In genomic region chr5:88875609-88876234, GRCh38 we compare ENCODE assay signal across 9 cellular contexts. TPM values are rescaled to one million over a fixed set of nuclear protein-coding genes. Genes with fewer than 3 reads are reported as not detected.
DNase-seq lines count a peak whose midpoint lies in the region; ATAC-seq and TF ChIP-seq lines count a peak whose summit lies in the region.
"Had no signal": no experiment of that assay in that cellular context is flagged by ENCODE, and none has a peak within 500 bp of the region (broad histone marks: within the 10 kb centered on the region; RNA-seq: fewer than 3 reads in every experiment).

No MANE protein-coding gene starts in this region.

- H3K27ac Mint-ChIP-seq in activated T-helper 2 cell treated with anti-CD3 and anti-CD28 coated beads, Interferon-gamma antibody, Interleukin-2, Interleukin-4, amounts not matched to agents 10 μg/mL and 5 μg/mL and 100 μg/mL, durations not matched to agents 14 hours and 24 hours and 36 hours: no peak overlapping the region

- peak; percentile 60 for ATAC-seq in GM21576 (IDR thresholded peaks at IDR 0.05; ENCODE audit: unreplicated experiment)

- H3K27me3 Mint-ChIP-seq in activated T-helper 2 cell treated with anti-CD3 and anti-CD28 coated beads, Interferon-gamma antibody, Interleukin-2, Interleukin-4, amounts not matched to agents 10 μg/mL and 5 μg/mL and 100 μg/mL, durations not matched to agents 14 hours and 24 hours and 36 hours (ENCODE audit: low read depth): peaks cover 33% of the 10 kb centered on the region
- H3K27me3 Mint-ChIP-seq: central memory CD8-positive, alpha-beta T cell had no signal

- TF ChIP-seq POLR2A in suprapubic skin (IDR thresholded peaks at IDR 0.05) (no peak), stomach (IDR thresholded peaks at IDR 0.05) (no peak)

- 37% methylated on average over 2 of the region's 2 CpGs for WGBS in suprapubic skin
- 38 to 55% (median 51%) methylated on average over 2 of the region's 2 CpGs for WGBS in stomach, 5 donors

- TF ChIP-seq EP300 in suprapubic skin (IDR thresholded peaks at IDR 0.05) (no peak), stomach (IDR thresholded peaks at IDR 0.05) (no peak)

- H3K36me3 Mint-ChIP-seq in activated T-helper 2 cell treated with anti-CD3 and anti-CD28 coated beads, Interferon-gamma antibody, Interleukin-2, Interleukin-4, amounts not matched to agents 10 μg/mL and 5 μg/mL and 100 μg/mL, durations not matched to agents 14 hours and 24 hours and 36 hours (ENCODE audit: low read depth): no peaks in the 10 kb centered on the region

- H3K4me3 ChIP-seq in coronary artery (peak overlapping the region; percentile 63), suprapubic skin (peak overlapping the region; percentile 9), stomach (no peak overlapping the region)

- intact Hi-C loops in activated T-helper 2 cell treated with anti-CD3 and anti-CD28 coated beads, Interferon-gamma antibody, Interleukin-2, Interleukin-4, amounts not matched to agents 10 μg/mL and 5 μg/mL and 100 μg/mL, durations not matched to agents 14 hours and 24 hours and 36 hours (cut with micrococcal nuclease): no loop called here
- intact Hi-C loops in stomach (cut with DNase I; ENCODE audit: low total_unique reads): no loop called here

- H3K9me3 Mint-ChIP-seq in activated T-helper 2 cell treated with anti-CD3 and anti-CD28 coated beads, Interferon-gamma antibody, Interleukin-2, Interleukin-4, amounts not matched to agents 10 μg/mL and 5 μg/mL and 100 μg/mL, durations not matched to agents 14 hours and 24 hours and 36 hours: no peaks in the 10 kb centered on the region
- H3K9me3 Mint-ChIP-seq: central memory CD8-positive, alpha-beta T cell had no signal

- H3K27ac ChIP-seq in coronary artery (peak overlapping the region; percentile 67 to 83), suprapubic skin (no peak overlapping the region), stomach (peak overlapping the region in 2 of 5 donors; percentile 22 to 33)

- H3K36me3 ChIP-seq in suprapubic skin (no peaks in the 10 kb centered on the region), stomach (no peaks in the 10 kb centered on the region)

- no peaks in the 10 kb centered on the region for H3K9me3 ChIP-seq in suprapubic skin
- H3K9me3 ChIP-seq in stomach: no peaks in the 10 kb centered on the region

- H3K27me3 ChIP-seq in suprapubic skin (no peaks in the 10 kb centered on the region), stomach (no peaks in the 10 kb centered on the region)

- no peak overlapping the region for H3K4me3 Mint-ChIP-seq in activated T-helper 2 cell treated with anti-CD3 and anti-CD28 coated beads, Interferon-gamma antibody, Interleukin-2, Interleukin-4, amounts not matched to agents 10 μg/mL and 5 μg/mL and 100 μg/mL, durations not matched to agents 14 hours and 24 hours and 36 hours (ENCODE audit: low read depth)
- H3K4me3 Mint-ChIP-seq: central memory CD8-positive, alpha-beta T cell had no signal

- no peaks in the 10 kb centered on the region for H3K4me1 Mint-ChIP-seq in activated T-helper 2 cell treated with anti-CD3 and anti-CD28 coated beads, Interferon-gamma antibody, Interleukin-2, Interleukin-4, amounts not matched to agents 10 μg/mL and 5 μg/mL and 100 μg/mL, durations not matched to agents 14 hours and 24 hours and 36 hours (ENCODE audit: low read depth)
- H3K4me1 Mint-ChIP-seq: central memory CD8-positive, alpha-beta T cell had no signal

- TF ChIP-seq CTCF in coronary artery (IDR thresholded peaks at IDR 0.05) (no peak), suprapubic skin (IDR thresholded peaks at IDR 0.05) (no peak), stomach (IDR thresholded peaks at IDR 0.05) (no peak)

- H3K4me1 ChIP-seq in suprapubic skin: peaks cover 8% of the 10 kb centered on the region
- H3K4me1 ChIP-seq in stomach: peaks cover 0 to 25% (median 12%) of the 10 kb centered on the region in 4 donors

- DNase-seq in Kasumi-1 (lab: John Stamatoyannopoulos, UW) (peak; percentile 68 to 71), coronary artery (ENCODE audit: low spot score) (no peak), suprapubic skin (ENCODE audit: low spot score in 2 of 2) (no peak), NCI-H748 (lab: John Stamatoyannopoulos, UW; ENCODE audit: unreplicated experiment) (no peak), stomach (no peak)
- DNase-seq in activated T-helper 2 cell treated with anti-CD3 and anti-CD28 coated beads, Interferon-gamma antibody, Interleukin-2, Interleukin-4, amounts not matched to agents 10 μg/mL and 5 μg/mL and 100 μg/mL, durations not matched to agents 14 hours and 24 hours and 36 hours (ENCODE audit: low spot score): no peak
- DNase-seq: stimulated activated naive CD4-positive, alpha-beta T cell treated with Interleukin-2 at 50 U/mL for 16 hours had no signal

RNA-seq across cellular contexts. Expression of gene MEF2C, which starts 7.3 kb away (rescaled TPM):
- total RNA-seq in suprapubic skin (10 to 100 TPM in 2 of 4 donors, 1 to 10 TPM in 2; 5.9 to 15.9 (median 10.1) TPM), stomach (10 to 100 TPM; 13.6 to 48.1 (median 22.8) TPM)
- total RNA-seq in activated T-helper 2 cell treated with anti-CD3 and anti-CD28 coated beads, Interferon-gamma antibody, Interleukin-2, Interleukin-4, amounts not matched to agents 10 μg/mL and 5 μg/mL and 100 μg/mL, durations not matched to agents 14 hours and 24 hours and 36 hours: 0.25 and 0.30 TPM in 2 replicates
- 10 to 100 TPM in 1 of 3 donors, 1 to 10 TPM in 2; 3.0 to 12.7 (median 4.9) TPM for polyA plus RNA-seq in stomach

Comparison
In these comparisons a context has a peak if more than half of its experiments do, and no peak if none do; other contexts are left out.
1. DNase-seq: peak in Kasumi-1 (2 of 2); none in coronary artery (single experiment), suprapubic skin (0 of 2), NCI-H748 (single experiment), activated T-helper 2 cell treated with anti-CD3 and anti-CD28 coated beads, Interferon-gamma antibody, Interleukin-2, Interleukin-4, amounts not matched to agents 10 μg/mL and 5 μg/mL and 100 μg/mL, durations not matched to agents 14 hours and 24 hours and 36 hours (single experiment) and stomach (single experiment).
2. H3K4me3 ChIP-seq: peak in coronary artery (single experiment) and suprapubic skin (single experiment); none in stomach (0 of 4).